Comparison of ENCODE assay signal across 28 cellular contexts in the genomic region with DNA sequence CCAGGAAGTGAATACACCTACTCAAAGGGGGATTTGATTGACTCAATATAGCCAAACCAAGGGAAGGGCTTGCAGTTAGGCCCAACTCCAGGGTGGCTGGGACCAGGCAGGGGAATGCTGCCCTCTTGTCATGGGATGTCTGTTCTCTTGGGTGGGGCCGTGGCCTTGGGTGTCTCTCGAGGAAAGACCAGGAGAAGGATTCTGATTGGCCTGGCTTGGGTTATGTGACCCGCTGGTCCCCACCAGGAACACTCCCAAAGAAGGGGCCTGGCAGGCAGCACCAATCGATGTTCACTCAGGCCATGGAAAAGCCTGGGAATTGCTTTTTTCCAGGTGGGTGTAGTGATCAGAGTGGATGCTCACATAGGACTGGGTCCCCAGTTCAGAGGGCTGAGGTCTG.
"Had no signal": no experiment of that assay in that cellular context is flagged by ENCODE, and none has a peak within 500 bp of the region (broad histone marks: within the 10 kb centered on the region; RNA-seq: fewer than 3 reads in every experiment).

No MANE protein-coding gene starts in this region.

- H3K4me1 Mint-ChIP-seq: naive B cell; stimulated activated effector memory CD8-positive, alpha-beta T cell treated with anti-CD3 and anti-CD28 coated beads, Interleukin-12 subunit alpha, Interleukin-12 subunit beta, amount 100 ng/mL, for 72 hours; stimulated activated naive B cell treated with anti-CD40 and anti-IgM and Interleukin-4, amounts not matched to agents 10 μg/mL and 1 μg/mL and 100 μg/mL, for 72 hours had no signal

- H3K4me3 ChIP-seq: pancreas, psoas muscle, right lobe of liver, sigmoid colon, stomach, thoracic aorta, thyroid gland, tibial nerve, upper lobe of left lung, vagina had no signal

- H3K4me3 Mint-ChIP-seq: naive B cell; naive thymus-derived CD8-positive, alpha-beta T cell; natural killer cell treated with Interleukin-12 subunit alpha and Interleukin-12 subunit beta and Interleukin-15 and Interleukin-18, amount 100 ng/mL, for 72 hours; nephron progenitor cell; neural crest cell; stimulated activated effector memory CD8-positive, alpha-beta T cell treated with anti-CD3 and anti-CD28 coated beads, Interleukin-12 subunit alpha, Interleukin-12 subunit beta, amount 100 ng/mL, for 72 hours; stimulated activated naive B cell treated with anti-CD40 and anti-IgM and Interleukin-4, amounts not matched to agents 10 μg/mL and 1 μg/mL and 100 μg/mL, for 72 hours had no signal

- H3K9me3 ChIP-seq: neutrophil, pancreas, psoas muscle, right lobe of liver, sigmoid colon, stomach, thoracic aorta, thyroid gland, tibial nerve, upper lobe of left lung, vagina had no signal

- H3K9me3 Mint-ChIP-seq: naive B cell; naive thymus-derived CD8-positive, alpha-beta T cell; natural killer cell treated with Interleukin-12 subunit alpha and Interleukin-12 subunit beta and Interleukin-15 and Interleukin-18, amount 100 ng/mL, for 72 hours; neural crest cell; stimulated activated effector memory CD8-positive, alpha-beta T cell treated with anti-CD3 and anti-CD28 coated beads, Interleukin-12 subunit alpha, Interleukin-12 subunit beta, amount 100 ng/mL, for 72 hours had no signal

- ATAC-seq: naive thymus-derived CD8-positive, alpha-beta T cell; natural killer cell treated with Interleukin-12 subunit alpha and Interleukin-12 subunit beta and Interleukin-15 and Interleukin-18, amount 100 ng/mL, for 72 hours; pancreas; psoas muscle; right cardiac atrium; right lobe of liver; stimulated activated effector memory CD8-positive, alpha-beta T cell treated with anti-CD3 and anti-CD28 coated beads, Interleukin-12 subunit alpha, Interleukin-12 subunit beta, amount 100 ng/mL, for 72 hours; stimulated activated naive B cell treated with anti-CD40 and anti-IgM and Interleukin-4, amounts not matched to agents 10 μg/mL and 1 μg/mL and 100 μg/mL, for 72 hours had no signal

- H3K36me3 ChIP-seq: neutrophil, pancreas, right lobe of liver, sigmoid colon, stomach, thoracic aorta, thyroid gland, tibial nerve, upper lobe of left lung, vagina had no signal

- H3K27ac Mint-ChIP-seq: naive B cell; natural killer cell treated with Interleukin-12 subunit alpha and Interleukin-12 subunit beta and Interleukin-15 and Interleukin-18, amount 100 ng/mL, for 72 hours; progenitor cell of endocrine pancreas; stimulated activated effector memory CD8-positive, alpha-beta T cell treated with anti-CD3 and anti-CD28 coated beads, Interleukin-12 subunit alpha, Interleukin-12 subunit beta, amount 100 ng/mL, for 72 hours had no signal

- DNase-seq: naive B cell; naive thymus-derived CD8-positive, alpha-beta T cell; nephron progenitor cell; nucleus accumbens; pancreas; psoas muscle; right cardiac atrium; right lobe of liver; small intestine; stimulated activated CD4-positive, alpha-beta T cell treated with anti-CD3 and anti-CD28 coated beads, Interleukin-15, amount 100 ng/mL, for 24 hours; stimulated activated CD4-positive, alpha-beta T cell treated with anti-CD3 and anti-CD28 coated beads, Interleukin-2, amount 100 ng/mL, for 24 hours; stimulated activated CD4-positive, alpha-beta T cell treated with anti-CD3 and anti-CD28 coated beads, Interleukin-2, amount 100 ng/mL, for 48 hours; stimulated activated CD4-positive, alpha-beta T cell treated with anti-CD3 and anti-CD28 coated beads, Interleukin-4, amount 100 ng/mL, for 24 hours; stimulated activated naive B cell treated with anti-CD40 and anti-IgM and Interleukin-4, amounts not matched to agents 10 μg/mL and 1 μg/mL and 100 μg/mL, for 72 hours; stimulated activated naive CD4-positive, alpha-beta T cell treated with Interleukin-2 at 50 U/mL for 16 hours; stomach; thyroid gland; trophoblast cell; upper lobe of left lung had no signal

- H3K27me3 ChIP-seq: pancreas, right lobe of liver, sigmoid colon, thyroid gland, tibial nerve, upper lobe of left lung, vagina had no signal

- H3K4me1 ChIP-seq: pancreas, psoas muscle, right lobe of liver, sigmoid colon, stomach, thyroid gland, upper lobe of left lung, vagina had no signal

- H3K36me3 Mint-ChIP-seq: naive B cell; naive thymus-derived CD8-positive, alpha-beta T cell; natural killer cell treated with Interleukin-12 subunit alpha and Interleukin-12 subunit beta and Interleukin-15 and Interleukin-18, amount 100 ng/mL, for 72 hours; stimulated activated effector memory CD8-positive, alpha-beta T cell treated with anti-CD3 and anti-CD28 coated beads, Interleukin-12 subunit alpha, Interleukin-12 subunit beta, amount 100 ng/mL, for 72 hours; stimulated activated naive B cell treated with anti-CD40 and anti-IgM and Interleukin-4, amounts not matched to agents 10 μg/mL and 1 μg/mL and 100 μg/mL, for 72 hours had no signal
